In the genomic region with DNA sequence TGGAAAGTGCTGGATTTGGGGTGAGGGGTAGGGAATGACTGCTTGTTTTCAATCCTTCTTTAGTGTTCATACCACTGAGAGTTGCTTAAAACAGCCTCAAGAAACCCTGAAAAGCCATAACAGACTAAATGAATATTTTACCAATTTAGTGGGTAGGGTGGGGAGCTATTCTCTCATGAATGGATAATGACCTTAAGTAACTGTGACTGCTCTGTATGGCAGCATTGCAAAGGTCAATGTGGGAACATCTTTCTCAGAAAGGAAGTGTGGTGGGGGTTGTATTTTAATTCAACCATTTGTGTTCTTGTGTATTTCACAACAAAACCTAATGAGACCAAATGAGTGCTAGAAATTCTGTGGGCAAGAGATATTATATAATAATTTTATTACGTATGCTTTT, we compare ENCODE assay signal across 12 cellular contexts.
"Had no signal": no experiment of that assay in that cellular context is flagged by ENCODE, and none has a peak within 500 bp of the region (broad histone marks: within the 10 kb centered on the region; RNA-seq: fewer than 3 reads in every experiment).

No MANE protein-coding gene starts in this region.

- H3K4me1 ChIP-seq: body of pancreas had no signal

- H3K36me3 ChIP-seq: suprapubic skin had no signal

- H3K4me3 ChIP-seq: body of pancreas, skin epidermis, suprapubic skin had no signal

- H3K36me3 Mint-ChIP-seq: activated naive CD4-positive, alpha-beta T cell treated with anti-CD3 and anti-CD28 coated beads, Interleukin-2, amount 10 ng/mL, durations not matched to agents 7 days and 5 days had no signal

- H3K9me3 ChIP-seq: body of pancreas, suprapubic skin had no signal

- H3K27me3 ChIP-seq: body of pancreas, suprapubic skin had no signal

- H3K9me3 Mint-ChIP-seq: activated naive CD4-positive, alpha-beta T cell treated with anti-CD3 and anti-CD28 coated beads, Interleukin-2, amount 10 ng/mL, durations not matched to agents 7 days and 5 days; activated T-helper 17 cell treated with anti-CD3 and anti-CD28 coated beads, Interleukin-2, amount 50 U/mL, for 72 hours; type B pancreatic cell had no signal

- ATAC-seq: activated T-helper 17 cell treated with anti-CD3 and anti-CD28 coated beads, Interleukin-2, amount 50 U/mL, for 72 hours; body of pancreas had no signal

- H3K4me3 Mint-ChIP-seq: activated naive CD4-positive, alpha-beta T cell treated with anti-CD3 and anti-CD28 coated beads, Interleukin-2, amount 10 ng/mL, durations not matched to agents 7 days and 5 days; activated T-helper 17 cell treated with anti-CD3 and anti-CD28 coated beads, Interleukin-2, amount 50 U/mL, for 72 hours; type B pancreatic cell had no signal

- H3K27me3 Mint-ChIP-seq: activated naive CD4-positive, alpha-beta T cell treated with anti-CD3 and anti-CD28 coated beads, Interleukin-2, amount 10 ng/mL, durations not matched to agents 7 days and 5 days; activated T-helper 17 cell treated with anti-CD3 and anti-CD28 coated beads, Interleukin-2, amount 50 U/mL, for 72 hours; type B pancreatic cell had no signal

- DNase-seq: activated CD8-positive, alpha-beta memory T cell treated with anti-CD3 and anti-CD28 coated beads for 24 hours; activated naive CD4-positive, alpha-beta T cell treated with anti-CD3 and anti-CD28 coated beads, Interleukin-2, amount 10 ng/mL, durations not matched to agents 7 days and 5 days; body of pancreas; central memory CD4-positive, alpha-beta T cell; cortex of kidney; effector memory CD4-positive, alpha-beta T cell had no signal

- H3K27ac Mint-ChIP-seq: activated naive CD4-positive, alpha-beta T cell treated with anti-CD3 and anti-CD28 coated beads, Interleukin-2, amount 10 ng/mL, durations not matched to agents 7 days and 5 days; activated T-helper 17 cell treated with anti-CD3 and anti-CD28 coated beads, Interleukin-2, amount 50 U/mL, for 72 hours; type B pancreatic cell had no signal

- H3K9ac ChIP-seq: parathyroid adenoma had no signal

- H3K27ac ChIP-seq: body of pancreas, epithelial cell of prostate, parathyroid adenoma, skin epidermis, suprapubic skin had no signal
